In the genomic region with DNA sequence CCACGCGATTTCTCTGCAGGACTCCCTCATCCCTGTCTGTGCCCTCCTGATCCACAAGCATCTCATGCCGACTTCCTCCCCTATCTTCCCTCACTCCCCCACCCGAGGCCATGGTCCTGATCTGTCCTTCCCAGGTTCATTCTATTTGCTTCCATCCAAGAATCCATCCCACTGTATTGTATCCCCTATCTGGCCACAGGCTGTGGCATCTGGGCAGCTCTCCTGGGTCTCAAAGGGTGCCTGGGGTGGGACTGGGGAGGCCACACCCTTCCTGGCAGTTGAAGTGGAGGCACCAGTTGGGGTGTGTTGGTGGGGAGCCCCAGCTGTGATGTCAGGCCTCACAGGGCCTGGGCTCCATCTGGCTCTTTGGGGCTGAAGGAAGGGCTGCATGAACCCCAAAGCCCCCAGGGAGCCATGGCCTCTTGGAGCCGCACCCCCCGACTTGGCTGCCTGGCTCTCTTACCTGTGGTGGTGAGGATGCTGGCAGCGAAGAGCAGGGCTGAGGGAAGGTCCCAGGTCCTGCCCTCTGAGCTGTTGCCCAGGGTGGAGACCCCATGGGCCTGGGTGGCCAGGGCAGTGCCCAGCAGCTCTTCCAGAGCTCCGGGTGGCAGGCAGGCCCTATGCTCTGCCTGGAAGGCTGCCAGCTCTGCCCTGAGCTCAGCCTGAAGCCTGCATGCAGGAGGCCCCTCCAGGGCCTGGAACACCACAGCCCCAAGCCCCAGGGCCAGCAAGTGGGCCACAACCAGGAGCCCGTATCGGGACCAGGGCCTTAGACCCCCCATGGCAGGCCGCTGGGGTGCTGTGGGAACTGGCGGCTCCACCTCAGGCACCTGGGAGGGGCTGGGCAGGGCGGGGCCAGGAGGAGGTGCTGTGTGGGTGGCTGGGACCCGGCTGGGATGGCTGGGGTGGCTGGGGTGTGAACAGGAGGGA, we compare ENCODE assay signal across 10 cellular contexts. TPM values are rescaled to one million over a fixed set of nuclear protein-coding genes. Genes with fewer than 3 reads are reported as not detected.
DNase-seq lines count a peak whose midpoint lies in the region; TF ChIP-seq lines count a peak whose summit lies in the region.
"Had no signal": no experiment of that assay in that cellular context is flagged by ENCODE, and none has a peak within 500 bp of the region (broad histone marks: within the 10 kb centered on the region; RNA-seq: fewer than 3 reads in every experiment).

A gene with protein sequence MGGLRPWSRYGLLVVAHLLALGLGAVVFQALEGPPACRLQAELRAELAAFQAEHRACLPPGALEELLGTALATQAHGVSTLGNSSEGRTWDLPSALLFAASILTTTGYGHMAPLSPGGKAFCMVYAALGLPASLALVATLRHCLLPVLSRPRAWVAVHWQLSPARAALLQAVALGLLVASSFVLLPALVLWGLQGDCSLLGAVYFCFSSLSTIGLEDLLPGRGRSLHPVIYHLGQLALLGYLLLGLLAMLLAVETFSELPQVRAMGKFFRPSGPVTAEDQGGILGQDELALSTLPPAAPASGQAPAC (minus strand): TSS at position 810 of the 930 bp plus-strand sequence. CDS start 28 bp downstream, at position 782.

- H4K20me1 ChIP-seq in BLaER1 (peaks cover 38% of the 10 kb centered on the region), neural progenitor cell (ENCODE audit: low read depth) (no peaks in the 10 kb centered on the region)

- peaks cover 42% of the 10 kb centered on the region for H3K36me3 Mint-ChIP-seq in activated T-helper 2 cell treated with anti-CD3 and anti-CD28 coated beads, Interferon-gamma antibody, Interleukin-2, Interleukin-4, amounts not matched to agents 10 μg/mL and 5 μg/mL and 100 μg/mL, durations not matched to agents 14 hours and 24 hours and 36 hours (ENCODE audit: low read depth)
- H3K36me3 Mint-ChIP-seq in neural progenitor cell, result peaks cover 9% of the 10 kb centered on the region

- H3K4me1 Mint-ChIP-seq in activated T-helper 2 cell treated with anti-CD3 and anti-CD28 coated beads, Interferon-gamma antibody, Interleukin-2, Interleukin-4, amounts not matched to agents 10 μg/mL and 5 μg/mL and 100 μg/mL, durations not matched to agents 14 hours and 24 hours and 36 hours (ENCODE audit: low read depth), result peaks cover 13% of the 10 kb centered on the region
- H3K4me1 Mint-ChIP-seq in neural progenitor cell, result peaks cover 7% of the 10 kb centered on the region

- H3K36me3 ChIP-seq in BLaER1 (peaks cover 69% of the 10 kb centered on the region), neural progenitor cell (no peaks in the 10 kb centered on the region)

- DNase-seq in GM13976 (ENCODE audit: low spot score), result peak; percentile 49
- DNase-seq in activated T-helper 2 cell treated with anti-CD3 and anti-CD28 coated beads, Interferon-gamma antibody, Interleukin-2, Interleukin-4, amounts not matched to agents 10 μg/mL and 5 μg/mL and 100 μg/mL, durations not matched to agents 14 hours and 24 hours and 36 hours (ENCODE audit: low spot score), result no peak
- DNase-seq in neural progenitor cell (ENCODE audit: low spot score), result no peak
- DNase-seq in caudate nucleus (lab: John Stamatoyannopoulos, UW), result no peak
- no peak for DNase-seq in NOMO-1 treated with dmso at 0.1 percent for 144 hours (lab: John Stamatoyannopoulos, UW; ENCODE audit: unreplicated experiment)
- DNase-seq in GOT3 (lab: John Stamatoyannopoulos, UW), result no peak
- DNase-seq: activated CD8-positive, alpha-beta memory T cell treated with anti-CD3 and anti-CD28 coated beads, Interleukin-2, amount 50 U/mL, for 4 hours; body of pancreas; DMS79 had no signal

- no peak within 1 kb of the TSS for H3K4me3 Mint-ChIP-seq in activated T-helper 2 cell treated with anti-CD3 and anti-CD28 coated beads, Interferon-gamma antibody, Interleukin-2, Interleukin-4, amounts not matched to agents 10 μg/mL and 5 μg/mL and 100 μg/mL, durations not matched to agents 14 hours and 24 hours and 36 hours (ENCODE audit: low read depth)
- no peak within 1 kb of the TSS for H3K4me3 Mint-ChIP-seq in neural progenitor cell

- peaks cover 33% of the 10 kb centered on the region for H3F3A ChIP-seq in neural progenitor cell (ENCODE audit: low read depth)

- in situ Hi-C loops in GM13976 (cut with MboI; ENCODE audit: low sequenced_read_pairs, unreplicated experiment), result no loop called here

- H3K4me3 ChIP-seq in BLaER1 (no peak within 1 kb of the TSS), neural progenitor cell (no peak within 1 kb of the TSS)
- H3K4me3 ChIP-seq: body of pancreas had no signal

- peaks cover 44% of the 10 kb centered on the region for H3K4me1 ChIP-seq in BLaER1
- peaks cover 14% of the 10 kb centered on the region for H3K4me1 ChIP-seq in neural progenitor cell

- no peaks in the 10 kb centered on the region for H3K9me3 ChIP-seq in BLaER1
- H3K9me3 ChIP-seq in neural progenitor cell (ENCODE audit: low read depth), result no peaks in the 10 kb centered on the region
- H3K9me3 ChIP-seq: body of pancreas had no signal

- no peaks in the 10 kb centered on the region for H3K79me2 ChIP-seq in neural progenitor cell (ENCODE audit: low read depth)

- no peaks in the 10 kb centered on the region for H3K9me3 Mint-ChIP-seq in activated T-helper 2 cell treated with anti-CD3 and anti-CD28 coated beads, Interferon-gamma antibody, Interleukin-2, Interleukin-4, amounts not matched to agents 10 μg/mL and 5 μg/mL and 100 μg/mL, durations not matched to agents 14 hours and 24 hours and 36 hours
- H3K9me3 Mint-ChIP-seq in neural progenitor cell, result no peaks in the 10 kb centered on the region

- no peak within 1 kb of the TSS for H2AFZ ChIP-seq in neural progenitor cell (replicated peaks)

- H3K4me2 ChIP-seq in BLaER1 (peak within 1 kb of the TSS; percentile 44), neural progenitor cell (no peak within 1 kb of the TSS)

- H3K27me3 ChIP-seq in BLaER1 (no peaks in the 10 kb centered on the region), neural progenitor cell (peaks cover 41% of the 10 kb centered on the region)
- H3K27me3 ChIP-seq: body of pancreas had no signal

- intact Hi-C loops in activated T-helper 2 cell treated with anti-CD3 and anti-CD28 coated beads, Interferon-gamma antibody, Interleukin-2, Interleukin-4, amounts not matched to agents 10 μg/mL and 5 μg/mL and 100 μg/mL, durations not matched to agents 14 hours and 24 hours and 36 hours (cut with micrococcal nuclease), result no loop called here

- H3K27ac ChIP-seq in BLaER1 (peak within 1 kb of the TSS; percentile 51), neural progenitor cell (no peak within 1 kb of the TSS), caudate nucleus (ENCODE audit: low read depth, low read length) (no peak within 1 kb of the TSS)
- H3K27ac ChIP-seq: body of pancreas had no signal

- H3K27me3 Mint-ChIP-seq in activated T-helper 2 cell treated with anti-CD3 and anti-CD28 coated beads, Interferon-gamma antibody, Interleukin-2, Interleukin-4, amounts not matched to agents 10 μg/mL and 5 μg/mL and 100 μg/mL, durations not matched to agents 14 hours and 24 hours and 36 hours (ENCODE audit: low read depth), result no peaks in the 10 kb centered on the region
- H3K27me3 Mint-ChIP-seq in neural progenitor cell (ENCODE audit: insufficient read depth, low read depth), result peaks cover 27% of the 10 kb centered on the region

- no peak for TF ChIP-seq CTCF in GM13976 (IDR thresholded peaks at IDR 0.05; ENCODE audit: borderline replicate concordance, control extremely low read depth, extremely low read depth, insufficient read depth, missing control alignments)
- no peak for TF ChIP-seq CTCF in neural progenitor cell (IDR thresholded peaks at IDR 0.05)

- H3K27ac Mint-ChIP-seq in activated T-helper 2 cell treated with anti-CD3 and anti-CD28 coated beads, Interferon-gamma antibody, Interleukin-2, Interleukin-4, amounts not matched to agents 10 μg/mL and 5 μg/mL and 100 μg/mL, durations not matched to agents 14 hours and 24 hours and 36 hours, result peak within 1 kb of the TSS; percentile 19
- H3K27ac Mint-ChIP-seq in neural progenitor cell, result peak within 1 kb of the TSS; percentile 65

- H3K9ac ChIP-seq in BLaER1 (0 out of 2 replicates have a peak within 1 kb of the TSS, but pooled peaks have one; percentile 41), neural progenitor cell (no peak within 1 kb of the TSS)

RNA-seq across cellular contexts. Expression of the gene that starts here (rescaled TPM):
- 0.78 and 2.0 TPM in 2 replicates for total RNA-seq in activated T-helper 2 cell treated with anti-CD3 and anti-CD28 coated beads, Interferon-gamma antibody, Interleukin-2, Interleukin-4, amounts not matched to agents 10 μg/mL and 5 μg/mL and 100 μg/mL, durations not matched to agents 14 hours and 24 hours and 36 hours
- total RNA-seq in neural progenitor cell (ENCODE audit: low replicate concordance), result 0.34 TPM in 1 of 2 replicates, not detected in the other
